27 cellular contexts compared by ENCODE assay signal in the genomic region with DNA sequence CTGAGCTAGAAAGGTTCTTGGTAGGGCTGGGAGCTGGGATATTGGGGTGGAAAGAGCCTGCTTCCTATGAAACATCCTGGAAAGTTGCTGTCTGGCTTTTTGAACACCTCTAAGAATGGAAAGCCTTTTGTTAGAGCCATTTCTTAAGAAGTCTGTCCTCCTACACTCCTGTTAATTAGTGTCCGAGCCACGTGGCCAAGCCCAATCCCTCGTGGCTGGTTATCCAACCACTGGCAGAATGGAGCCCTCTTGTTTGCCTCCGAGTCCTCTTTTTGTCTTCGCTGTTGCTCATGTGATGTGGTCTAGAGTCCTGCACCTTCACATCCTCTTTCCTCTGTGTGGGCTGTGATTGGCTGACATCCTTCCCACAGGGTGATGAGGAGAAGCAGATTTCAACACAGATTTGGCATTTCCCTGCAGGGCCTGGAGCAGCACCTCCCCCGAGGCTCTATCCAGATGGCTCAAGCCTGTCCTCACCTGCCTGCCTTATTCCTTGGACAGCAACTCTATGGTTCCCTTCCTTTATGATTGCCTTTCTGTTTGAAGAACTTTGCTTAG. TPM values are rescaled to one million over a fixed set of nuclear protein-coding genes. Genes with fewer than 3 reads are reported as not detected.
A peak's percentile ranks its signal among the peaks of the same experiment; 100 is the strongest.
DNase-seq lines count a peak whose midpoint lies in the region; ATAC-seq, FAIRE-seq and TF ChIP-seq lines count a peak whose summit lies in the region.
"Had no signal": no experiment of that assay in that cellular context is flagged by ENCODE, and none has a peak within 500 bp of the region (broad histone marks: within the 10 kb centered on the region; RNA-seq: fewer than 3 reads in every experiment).

No MANE protein-coding gene starts in this region.

- BruUV-seq in GM12878 (replicated peaks; lab: Mats Ljungman, UMichigan) = no TSS peak

- H3K4me1 Mint-ChIP-seq in activated CD4-positive, alpha-beta T cell treated with anti-CD3 and anti-CD28 coated beads for 36 hours = peaks cover 8% of the 10 kb centered on the region
- H3K4me1 Mint-ChIP-seq in osteocyte (ENCODE audit: unreplicated experiment) = no peaks in the 10 kb centered on the region

- no peaks in the 10 kb centered on the region for H3K9me3 Mint-ChIP-seq in activated CD4-positive, alpha-beta T cell treated with anti-CD3 and anti-CD28 coated beads for 36 hours (ENCODE audit: low read depth)
- H3K9me3 Mint-ChIP-seq in osteocyte (ENCODE audit: unreplicated experiment) = no peaks in the 10 kb centered on the region
- H3K9me3 Mint-ChIP-seq: activated T-cell treated with anti-CD3 and anti-CD28 coated beads, Interleukin-2, amount 50 U/mL, for 24 hours had no signal

- TF ChIP-seq CTCF in GM12878 (IDR thresholded peaks at IDR 0.05 in 2 of 3, conservative IDR thresholded peaks at IDR 0.05 in 1 of 3; ENCODE audit: control insufficient read depth in 2 of 3, extremely low read depth in 1 of 3, insufficient read depth in 1 of 3, low read depth in 3 of 3, low read length in 3 of 3) = no peak
- no peak for TF ChIP-seq CTCF in sigmoid colon (IDR thresholded peaks at IDR 0.05)
- TF ChIP-seq CTCF in osteocyte (IDR thresholded peaks at IDR 0.05) = no peak
- TF ChIP-seq CTCF in esophagus squamous epithelium (IDR thresholded peaks at IDR 0.05) = no peak

- 8% methylated on average over 6 of the region's 6 CpGs for WGBS in GM12878 (ENCODE audit: insufficient coverage, insufficient replicate concordance, low lambda C conversion rate, missing lambda C conversion rate)
- 63 to 72% methylated on average over 6 of the region's 6 CpGs for WGBS in sigmoid colon, 2 donors
- WGBS in esophagus squamous epithelium, 2 donors = 43 to 56% methylated on average over 6 of the region's 6 CpGs

- DNase-seq in activated CD4-positive, alpha-beta T cell treated with anti-CD3 and anti-CD28 coated beads for 36 hours = no peak
- no peak for DNase-seq in activated CD4-positive, alpha-beta T cell treated with anti-CD3 and anti-CD28 coated beads for 4 hours
- DNase-seq in GM18507 (ENCODE audit: extremely low spot score, insufficient read length, low read depth) = no peak
- DNase-seq in GM12878 (ENCODE audit: low read depth, low spot score) = no peak
- DNase-seq in sigmoid colon = peak; percentile 13
- DNase-seq in osteocyte (ENCODE audit: extremely low spot score, unreplicated experiment) = no peak
- no peak for DNase-seq in esophagus squamous epithelium (lab: John Stamatoyannopoulos, UW)
- DNase-seq in T-helper 1 cell = no peak
- DNase-seq: ACHN; activated CD4-positive, alpha-beta T cell treated with anti-CD3 and anti-CD28 coated beads, Interleukin-2, amount 50 U/mL, for 48 hours; activated T-cell treated with anti-CD3 and anti-CD28 coated beads, Interleukin-2, amount 50 U/mL, for 24 hours; DMS153; GDM1; GOT3; MM.1S; NCI-H1694; NCI-H82; PC-3; SHP77; spleen; substantia nigra; uterus; WERI-Rb-1 had no signal

- in situ Hi-C loops in GM12878 (cut with MboI) = no loop called here

- no peaks in the 10 kb centered on the region for H3K4me1 ChIP-seq in GM12878 (ENCODE audit: control insufficient read depth, insufficient read depth, low read length)
- H3K4me1 ChIP-seq in sigmoid colon = peaks cover 0 to 5% (median 0%) of the 10 kb centered on the region in 4 donors
- H3K4me1 ChIP-seq in esophagus squamous epithelium = no peaks in the 10 kb centered on the region
- H3K4me1 ChIP-seq: spleen, uterus had no signal

- TF ChIP-seq POLR2A in GM12878 (IDR thresholded peaks at IDR 0.05; ENCODE audit: low read depth, low read length) = no peak
- TF ChIP-seq POLR2A in sigmoid colon (IDR thresholded peaks at IDR 0.05) = no peak
- no peak for TF ChIP-seq POLR2A in esophagus squamous epithelium (IDR thresholded peaks at IDR 0.05)

- POLR2A ChIA-PET in activated CD4-positive, alpha-beta T cell treated with anti-CD3 and anti-CD28 coated beads for 36 hours (lab: Charles Lee) = no interaction called here
- POLR2A ChIA-PET in GM12878 (lab: Charles Lee) = no interaction called here

- H4K20me1 ChIP-seq in GM12878 (ENCODE audit: control insufficient read depth, insufficient read depth) = no peaks in the 10 kb centered on the region

- no peaks in the 10 kb centered on the region; a peak in 1 of 4 replicates for H3K27me3 ChIP-seq in GM12878 (replicated peaks in 1 of 2; ENCODE audit: control insufficient read depth in 2 of 2, insufficient read depth in 2 of 2, low read length in 1 of 2)
- no peaks in the 10 kb centered on the region for H3K27me3 ChIP-seq in sigmoid colon
- H3K27me3 ChIP-seq in esophagus squamous epithelium = peaks cover 0 to 6% (median 0%) of the 10 kb centered on the region in 4 donors
- H3K27me3 ChIP-seq: hepatocyte, spleen, uterus had no signal

- no peaks in the 10 kb centered on the region for H3K9me3 ChIP-seq in GM12878 (replicated peaks; ENCODE audit: control insufficient read depth, insufficient read depth, low read length)
- no peaks in the 10 kb centered on the region for H3K9me3 ChIP-seq in sigmoid colon
- H3K9me3 ChIP-seq in esophagus squamous epithelium = no peaks in the 10 kb centered on the region
- H3K9me3 ChIP-seq: spleen, uterus had no signal

- no peaks in the 10 kb centered on the region for H3K79me2 ChIP-seq in GM12878 (ENCODE audit: control insufficient read depth, insufficient read depth, low read length)
- H3K79me2 ChIP-seq: hepatocyte had no signal

- no peak for TF ChIP-seq EP300 in GM12878 (IDR thresholded peaks at IDR 0.05; ENCODE audit: borderline replicate concordance in 1 of 2, control insufficient read depth in 1 of 2, low read depth in 2 of 2, low read length in 2 of 2)
- TF ChIP-seq EP300 in sigmoid colon (IDR thresholded peaks at IDR 0.05) = no peak

- FAIRE-seq in GM18507 (lab: Jason Lieb, UNC) = peak; percentile 9
- FAIRE-seq in GM12878 (lab: Jason Lieb, UNC) = no peak
- FAIRE-seq: endothelial cell of umbilical vein had no signal

- no peak overlapping the region for H3K4me2 ChIP-seq in GM12878 (ENCODE audit: control insufficient read depth, insufficient read depth)
- H3K4me2 ChIP-seq: hepatocyte had no signal

- H3K36me3 Mint-ChIP-seq in activated CD4-positive, alpha-beta T cell treated with anti-CD3 and anti-CD28 coated beads for 36 hours (ENCODE audit: low read depth) = no peaks in the 10 kb centered on the region
- H3K36me3 Mint-ChIP-seq in osteocyte (ENCODE audit: unreplicated experiment) = no peaks in the 10 kb centered on the region
- H3K36me3 Mint-ChIP-seq: brain had no signal

- ATAC-seq in activated CD4-positive, alpha-beta T cell treated with anti-CD3 and anti-CD28 coated beads for 36 hours = peak; percentile 23
- peak; percentile 52 for ATAC-seq in GM12878
- ATAC-seq: PC-3 had no signal

- H3K27ac ChIP-seq in GM12878 (ENCODE audit: control insufficient read depth, insufficient read depth) (no peak overlapping the region), sigmoid colon (no peak overlapping the region), esophagus squamous epithelium (no peak overlapping the region)
- H3K27ac ChIP-seq: C4-2B, hepatocyte, spleen, uterus, WERI-Rb-1 had no signal

- no peaks in the 10 kb centered on the region for H3K36me3 ChIP-seq in GM12878 (ENCODE audit: control insufficient read depth in 2 of 2, insufficient read depth in 2 of 2, low read length in 1 of 2)
- H3K36me3 ChIP-seq in sigmoid colon = no peaks in the 10 kb centered on the region
- H3K36me3 ChIP-seq in esophagus squamous epithelium = no peaks in the 10 kb centered on the region
- H3K36me3 ChIP-seq: spleen, uterus, WERI-Rb-1 had no signal

- no peak for TF ChIP-seq RAD21 in GM12878 (IDR thresholded peaks at IDR 0.05; ENCODE audit: insufficient read depth, low read depth, low read length)

- intact Hi-C loops in activated CD4-positive, alpha-beta T cell treated with anti-CD3 and anti-CD28 coated beads for 36 hours (cut with DNase I, micrococcal nuclease) = no loop called here
- intact Hi-C loops in GM12878 (cut with micrococcal nuclease; ENCODE audit: unreplicated experiment) (no loop called here), sigmoid colon (cut with DNase I) (no loop called here), esophagus squamous epithelium (cut with DNase I) (no loop called here)

- no peak overlapping the region for H3K4me3 ChIP-seq in GM12878
- H3K4me3 ChIP-seq in sigmoid colon = no peak overlapping the region
- H3K4me3 ChIP-seq in esophagus squamous epithelium = no peak overlapping the region
- H3K4me3 ChIP-seq: hepatocyte, spleen, uterus had no signal

- H3K27me3 Mint-ChIP-seq in activated CD4-positive, alpha-beta T cell treated with anti-CD3 and anti-CD28 coated beads for 36 hours = no peaks in the 10 kb centered on the region
- H3K27me3 Mint-ChIP-seq in osteocyte (ENCODE audit: unreplicated experiment) = peaks cover 6% of the 10 kb centered on the region
- H3K27me3 Mint-ChIP-seq: activated T-cell treated with anti-CD3 and anti-CD28 coated beads, Interleukin-2, amount 50 U/mL, for 24 hours had no signal

- SMC1A ChIA-PET in GM12878 (lab: Charles Lee; ENCODE audit: uncharacterized antibody, unreplicated experiment) = no interaction called here

- H3K9ac ChIP-seq in GM12878 (ENCODE audit: control insufficient read depth, insufficient read depth, low read length) = no peak overlapping the region

- RAD21 ChIA-PET in GM12878 (lab: Charles Lee; ENCODE audit: unreplicated experiment) = no interaction called here

- CTCF ChIA-PET in activated CD4-positive, alpha-beta T cell treated with anti-CD3 and anti-CD28 coated beads for 36 hours (lab: Charles Lee) = no interaction called here
- CTCF ChIA-PET in GM12878 (lab: Yijun Ruan, JAX) = interaction anchor here (1.4 to 2.4 kb wide), 2 partner anchors 12 to 14 kb away, joined by 4 to 5 read pairs; no protein-coding TSS in a partner anchor

- no peak overlapping the region for H2AFZ ChIP-seq in GM12878 (ENCODE audit: control insufficient read depth, low read depth, low read length)
- H2AFZ ChIP-seq: hepatocyte had no signal

- H3K4me3 Mint-ChIP-seq in activated CD4-positive, alpha-beta T cell treated with anti-CD3 and anti-CD28 coated beads for 36 hours = no peak overlapping the region
- H3K4me3 Mint-ChIP-seq in osteocyte (ENCODE audit: unreplicated experiment) = no peak overlapping the region
- H3K4me3 Mint-ChIP-seq: activated T-cell treated with anti-CD3 and anti-CD28 coated beads, Interleukin-2, amount 50 U/mL, for 24 hours; brain had no signal

- H3K27ac Mint-ChIP-seq in activated CD4-positive, alpha-beta T cell treated with anti-CD3 and anti-CD28 coated beads for 36 hours = no peak overlapping the region
- H3K27ac Mint-ChIP-seq in osteocyte (ENCODE audit: unreplicated experiment) = no peak overlapping the region
- H3K27ac Mint-ChIP-seq: activated T-cell treated with anti-CD3 and anti-CD28 coated beads, Interleukin-2, amount 50 U/mL, for 24 hours; brain had no signal

RNA-seq across cellular contexts. Expression of a gene that starts 8.2 kb away (rescaled TPM):
- 1 to 10 TPM; 2.7 to 3.3 TPM for total RNA-seq in activated CD4-positive, alpha-beta T cell treated with anti-CD3 and anti-CD28 coated beads for 36 hours
- total RNA-seq in GM12878 (2013; cell fraction: nucleolus; rRNA removed) = 0.06 and 0.42 TPM in 2 replicates
- total RNA-seq in GM12878 (2014; rRNA removed) (0.06 and 0.11 TPM in 2 replicates), GM12878 (2014; rRNA removed; fragmentation: Illumina TruSeq; extraction: Trizol) (not detected in 2 replicates), GM12878 (2021) (not detected in 2 replicates), sigmoid colon (1 to 10 TPM in 2 of 4 donors, under 1 TPM in 2; 0.28 to 3.2 (median 1.8) TPM), osteocyte (not detected in 2 replicates), esophagus squamous epithelium (under 1 TPM in 3 of 4 donors, not detected in 1; 0.03 to 0.76 (median 0.48) TPM)
- polyA plus RNA-seq in GM12878 (2011; ENCODE audit: low read depth) = not detected
- polyA plus RNA-seq in GM12878 (2011; rRNA removed) (not detected in 2 replicates), GM12878 (2014; fragmentation: Illumina TruSeq; extraction: Trizol) (0.03 TPM in 1 of 2 replicates, not detected in the other), GM12878 (2014; fragmentation: Nextera tagmentation; extraction: Ambion mirVana) (not detected), GM12878 (2014; rRNA removed) (0.01 TPM in 1 of 2 replicates, not detected in the other), GM12878 (2016; fragmentation: Nextera tagmentation; extraction: Ambion mirVana) (not detected), sigmoid colon (under 1 TPM in 1 of 3 donors, not detected in 2; 0.23 TPM)
- 0.03 TPM in 2 replicates for polyA plus RNA-seq in GM12878 (2011; cell fraction: cytosol; rRNA removed)
- 0.31 and 0.39 TPM in 2 replicates for polyA plus RNA-seq in GM12878 (2011; cell fraction: nucleus; rRNA removed)
- polyA plus RNA-seq in GM12878 (2012) = 0.08 and 0.15 TPM in 2 replicates
- not detected in 2 replicates for polyA minus RNA-seq in GM12878 (2011; rRNA and poly(A)+ RNA removed)
- polyA minus RNA-seq in GM12878 (2011; cell fraction: cytosol; rRNA and poly(A)+ RNA removed) = not detected in 2 replicates
- polyA minus RNA-seq in GM12878 (2011; cell fraction: nucleus; rRNA and poly(A)+ RNA removed) = under 0.01 and 0.10 TPM in 2 replicates
- total RNA-seq: endothelial cell of umbilical vein, PC-3 had no signal
- polyA plus RNA-seq: endothelial cell of umbilical vein had no signal
